8 cellular contexts compared by ENCODE assay signal in genomic region chr4:82431026-82431745, GRCh38. TPM values are rescaled to one million over a fixed set of nuclear protein-coding genes. Genes with fewer than 3 reads are reported as not detected.
DNase-seq lines count a peak whose midpoint lies in the region; ATAC-seq and TF ChIP-seq lines count a peak whose summit lies in the region.

No MANE protein-coding gene starts in this region.

- H3K4me3 ChIP-seq in heart left ventricle (peak overlapping the region; percentile 63 to 99 (median 90)), rectal smooth muscle tissue (ENCODE audit: low read length) (peak overlapping the region; percentile 86)

- TF ChIP-seq CTCF in heart left ventricle (IDR thresholded peaks at IDR 0.05): no peak

- no peaks in the 10 kb centered on the region for H3K27me3 ChIP-seq in heart left ventricle
- no peaks in the 10 kb centered on the region for H3K27me3 ChIP-seq in rectal smooth muscle tissue (ENCODE audit: control insufficient read depth, insufficient read depth, low read length)

- no peaks in the 10 kb centered on the region for H3K9me3 ChIP-seq in heart left ventricle

- TF ChIP-seq POLR2A in heart left ventricle (IDR thresholded peaks at IDR 0.05): no peak

- H3K27ac ChIP-seq in heart left ventricle (peak overlapping the region; percentile 91 to 100 (median 98)), rectal smooth muscle tissue (ENCODE audit: low read depth, low read length) (peak overlapping the region; percentile 91)

- WGBS in heart left ventricle, 4 donors: 7 to 8% (median 7%) methylated on average over 31 of the region's 31 CpGs

- H3K9ac ChIP-seq in rectal smooth muscle tissue (ENCODE audit: low read length): peak overlapping the region; percentile 75

- DNase-seq in heart left ventricle: peak in 3 of 5 donors; percentile 12 to 28 (median 20)
- no peak for DNase-seq in left cardiac atrium
- DNase-seq in NCI-H2171 treated with DMSO at 0.1 percent for 48 hours (lab: John Stamatoyannopoulos, UW): peak; percentile 60
- peak; percentile 15 for DNase-seq in activated gamma-delta T cell (lab: John Stamatoyannopoulos, UW)
- DNase-seq in glomerular visceral epithelial cell (ENCODE audit: extremely low spot score): peak; percentile 21
- DNase-seq in GDM1 (lab: John Stamatoyannopoulos, UW): no peak

- H3K36me3 ChIP-seq in heart left ventricle (peaks cover 0 to 24% (median 19%) of the 10 kb centered on the region in 9 donors), rectal smooth muscle tissue (ENCODE audit: control insufficient read depth, insufficient read depth, low read length) (peaks cover 11% of the 10 kb centered on the region)

- no peak for ATAC-seq in heart left ventricle
- no peak for ATAC-seq in left cardiac atrium
- ATAC-seq in GM18498 (IDR thresholded peaks at IDR 0.05; ENCODE audit: unreplicated experiment): no peak

- H3K4me1 ChIP-seq in heart left ventricle (peaks cover 0 to 43% (median 27%) of the 10 kb centered on the region in 12 donors), rectal smooth muscle tissue (ENCODE audit: control insufficient read depth, insufficient read depth, low read length) (peaks cover 23% of the 10 kb centered on the region)

- intact Hi-C loops in heart left ventricle (cut with DNase I): loop anchor here in 3 of 10 donors (5.0 to 10.0 kb wide), 3 partner anchors 146 to 606 kb away; partner anchors contain the start of genes COPS4 (in 1 of the 3) and LIN54 (in 1 of the 3)
- intact Hi-C loops in left cardiac atrium (cut with DNase I): no loop called here

RNA-seq across cellular contexts. Expression of gene ENOPH1, which starts 0.8 kb away (rescaled TPM):
- total RNA-seq in heart left ventricle: 10 to 100 TPM; 15.1 to 20.5 (median 17.3) TPM
- 10 to 100 TPM; 17.7 to 37.0 TPM for polyA plus RNA-seq in heart left ventricle
- 10 to 100 TPM; 14.4 to 19.3 TPM for total RNA-seq in left cardiac atrium

RNA-seq across cellular contexts. Expression of gene HNRNPDL, which starts 0.9 kb away (rescaled TPM):
- 100 to 1,000 TPM in 8 of 9 donors, 10 to 100 TPM in 1; 90.8 to 184 (median 142) TPM for total RNA-seq in heart left ventricle
- polyA plus RNA-seq in heart left ventricle: 100 to 1,000 TPM; 120 to 236 TPM
- 100 to 1,000 TPM in 1 of 2 donors, 10 to 100 TPM in 1; 78.1 to 156 TPM for total RNA-seq in left cardiac atrium

RNA-seq across cellular contexts. Expression of gene HNRNPD, which starts 57.4 kb away (rescaled TPM):
- total RNA-seq in heart left ventricle (100 to 1,000 TPM in 7 of 9 donors, 10 to 100 TPM in 2; 33.8 to 150 (median 122) TPM), left cardiac atrium (100 to 1,000 TPM; 106 to 147 TPM)
- 100 to 1,000 TPM; 100 to 127 TPM for polyA plus RNA-seq in heart left ventricle

Comparison
In these comparisons a context has a peak if more than half of its experiments do, and no peak if none do; other contexts are left out.
1. DNase-seq: peak in heart left ventricle (3 of 5), NCI-H2171 treated with DMSO at 0.1 percent for 48 hours (single experiment), activated gamma-delta T cell (single experiment) and glomerular visceral epithelial cell (single experiment); none in left cardiac atrium (single experiment) and GDM1 (single experiment).